Comparison of ENCODE assay signal across 16 cellular contexts in the genomic region with DNA sequence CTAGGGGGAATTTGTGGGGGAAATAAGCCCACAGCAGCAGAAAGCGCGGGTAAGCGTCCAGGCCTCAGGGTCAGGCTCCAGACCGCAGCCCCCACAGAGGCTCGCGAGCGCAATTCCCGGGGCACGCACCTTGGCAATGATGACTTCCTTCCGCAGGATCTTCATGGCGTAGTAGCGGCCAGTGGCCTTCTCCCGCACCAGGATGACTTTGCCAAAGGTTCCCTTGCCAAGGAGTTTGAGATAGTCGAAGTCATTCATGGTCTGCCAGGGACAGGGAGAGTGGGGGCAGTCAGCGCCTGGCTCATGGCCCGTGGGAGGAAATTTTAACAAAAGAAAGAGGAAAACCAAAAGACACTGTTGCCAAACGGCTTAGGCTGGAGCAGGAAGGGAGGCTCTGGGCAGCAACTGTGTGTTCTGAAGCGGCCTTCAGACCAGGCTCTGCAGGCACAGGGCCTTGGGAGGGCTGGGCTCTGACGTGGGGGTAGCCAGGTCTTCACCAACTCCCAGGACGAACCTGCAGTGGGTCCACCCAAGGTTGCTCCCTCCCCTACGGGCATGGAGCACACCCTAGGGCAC. TPM values are rescaled to one million over a fixed set of nuclear protein-coding genes. Genes with fewer than 3 reads are reported as not detected.
A peak's percentile ranks its signal among the peaks of the same experiment; 100 is the strongest.
DNase-seq lines count a peak whose midpoint lies in the region; ATAC-seq and TF ChIP-seq lines count a peak whose summit lies in the region.
"Had no signal": no experiment of that assay in that cellular context is flagged by ENCODE, and none has a peak within 500 bp of the region (broad histone marks: within the 10 kb centered on the region; RNA-seq: fewer than 3 reads in every experiment).

No MANE protein-coding gene starts in this region.

- H3K27ac Mint-ChIP-seq in CD14-positive monocyte, result peak overlapping the region in 2 of 7 donors; percentile 47 to 48
- H3K27ac Mint-ChIP-seq: mesothelial cell of epicardium had no signal

- WGBS in ovary, 3 donors, result 7 to 16% (median 8%) methylated on average over 21 of the region's 21 CpGs

- TF ChIP-seq CTCF in cardiac fibroblast (IDR thresholded peaks at IDR 0.05; ENCODE audit: low read depth, low read length), result no peak
- no peak for TF ChIP-seq CTCF in left ventricle myocardium inferior (IDR thresholded peaks at IDR 0.05; ENCODE audit: borderline replicate concordance)
- TF ChIP-seq CTCF in ovary (IDR thresholded peaks at IDR 0.05), result no peak
- TF ChIP-seq CTCF in CD14-positive monocyte (IDR thresholded peaks at IDR 0.05), result no peak
- no peak for TF ChIP-seq CTCF in Peyer's patch (IDR thresholded peaks at IDR 0.05)

- H3K9me3 ChIP-seq in BLaER1 (no peaks in the 10 kb centered on the region), left ventricle myocardium inferior (replicated peaks) (no peaks in the 10 kb centered on the region), ovary (no peaks in the 10 kb centered on the region), Peyer's patch (no peaks in the 10 kb centered on the region)
- H3K9me3 ChIP-seq: SK-N-SH, vagina had no signal

- peaks cover 88% of the 10 kb centered on the region for H4K20me1 ChIP-seq in BLaER1

- TF ChIP-seq POLR2A in ovary (IDR thresholded peaks at IDR 0.05) (no peak), Peyer's patch (IDR thresholded peaks at IDR 0.05) (no peak)

- intact Hi-C loops in left ventricle myocardium inferior (cut with micrococcal nuclease), result no loop called here
- intact Hi-C loops in ovary (cut with DNase I), result loop anchor here in 1 of 4 donors (2.0 kb wide), 1 partner anchor 31 kb away; no protein-coding TSS in a partner anchor
- intact Hi-C loops in CD14-positive monocyte (cut with micrococcal nuclease), result no loop called here

- H3K36me3 ChIP-seq in BLaER1 (peaks cover 100% of the 10 kb centered on the region), left ventricle myocardium inferior (peaks cover 41% of the 10 kb centered on the region), ovary (no peaks in the 10 kb centered on the region), Peyer's patch (peaks cover 0 to 55% (median 0%) of the 10 kb centered on the region in 3 donors)

- H3K36me3 Mint-ChIP-seq in CD14-positive monocyte, result peaks cover 54 to 83% of the 10 kb centered on the region in 2 donors

- H3K27ac ChIP-seq in BLaER1 (peak overlapping the region; percentile 22; the same call in 1 of the 2 replicates), left ventricle myocardium inferior (replicated peaks) (peak overlapping the region; percentile 77), ovary (peak overlapping the region in 1 of 2 donors; percentile 59), Peyer's patch (peak overlapping the region in 1 of 4 donors; percentile 19)
- H3K27ac ChIP-seq: vagina had no signal

- H3K27me3 ChIP-seq in BLaER1, result no peaks in the 10 kb centered on the region
- H3K27me3 ChIP-seq in left ventricle myocardium inferior (ENCODE audit: low read depth), result no peaks in the 10 kb centered on the region
- no peaks in the 10 kb centered on the region for H3K27me3 ChIP-seq in ovary
- no peaks in the 10 kb centered on the region for H3K27me3 ChIP-seq in Peyer's patch
- H3K27me3 ChIP-seq: vagina had no signal

- H3K4me3 ChIP-seq in BLaER1 (no peak overlapping the region), cardiac fibroblast (replicated peaks in 1 of 2; ENCODE audit: low read depth in 2 of 2, low read length in 2 of 2) (no peak overlapping the region), left ventricle myocardium inferior (no peak overlapping the region), ovary (no peak overlapping the region), Peyer's patch (no peak overlapping the region)
- H3K4me3 ChIP-seq: skin epidermis had no signal

- H3K4me2 ChIP-seq in BLaER1, result no peak overlapping the region
- H3K4me2 ChIP-seq: SK-N-SH had no signal

- no peak overlapping the region for H3K9ac ChIP-seq in BLaER1
- H3K9ac ChIP-seq: SK-N-SH had no signal

- H3K4me1 ChIP-seq in BLaER1, result no peaks in the 10 kb centered on the region; the same call in 1 of the 2 replicates
- H3K4me1 ChIP-seq in left ventricle myocardium inferior, result peaks cover 54% of the 10 kb centered on the region
- H3K4me1 ChIP-seq in ovary (ENCODE audit: insufficient read depth), result peaks cover 10% of the 10 kb centered on the region
- no peaks in the 10 kb centered on the region for H3K4me1 ChIP-seq in Peyer's patch

- H3K4me1 Mint-ChIP-seq in CD14-positive monocyte, result no peaks in the 10 kb centered on the region

- no peak for ATAC-seq in SK-N-SH treated with all-trans-retinoic acid at 6 μM for 48 hours
- ATAC-seq: HCT116 had no signal

- no peaks in the 10 kb centered on the region for H3K27me3 Mint-ChIP-seq in CD14-positive monocyte (ENCODE audit: low read depth in 3 of 3)

- TF ChIP-seq EP300 in ovary (IDR thresholded peaks at IDR 0.05), result no peak

- no peaks in the 10 kb centered on the region for H3K9me3 Mint-ChIP-seq in CD14-positive monocyte
- H3K9me3 Mint-ChIP-seq: mesothelial cell of epicardium had no signal

- H3K4me3 Mint-ChIP-seq in CD14-positive monocyte, result no peak overlapping the region
- H3K4me3 Mint-ChIP-seq: mesothelial cell of epicardium had no signal

- DNase-seq in cardiac fibroblast (ENCODE audit: low read depth in 2 of 2) (peak; percentile 65 to 94), left ventricle myocardium inferior (peak; percentile 74), ovary (peak; percentile 72 to 86 (median 82)), CD14-positive monocyte (ENCODE audit: low spot score) (no peak), Peyer's patch (no peak), NCI-H2081 (lab: John Stamatoyannopoulos, UW) (no peak)
- DNase-seq: activated T-cell treated with anti-CD3 and anti-CD28 coated beads, Interleukin-2, amount 50 U/mL, for 1 hour; NCI-H1694 treated with DMSO at 0.1 percent for 48 hours; SK-N-SH had no signal

TF ChIP-seq in SK-N-SH treated with all-trans-retinoic acid at 6 μM for 48 hours, 23 proteins besides CTCF, POLR2A, EP300 and RAD21:
- TF ChIP-seq PPARA (CRISPR knock-in tag; IDR thresholded peaks at IDR 0.05; ENCODE audit: borderline replicate concordance), result no peak
- TF ChIP-seq, protein P1, sequence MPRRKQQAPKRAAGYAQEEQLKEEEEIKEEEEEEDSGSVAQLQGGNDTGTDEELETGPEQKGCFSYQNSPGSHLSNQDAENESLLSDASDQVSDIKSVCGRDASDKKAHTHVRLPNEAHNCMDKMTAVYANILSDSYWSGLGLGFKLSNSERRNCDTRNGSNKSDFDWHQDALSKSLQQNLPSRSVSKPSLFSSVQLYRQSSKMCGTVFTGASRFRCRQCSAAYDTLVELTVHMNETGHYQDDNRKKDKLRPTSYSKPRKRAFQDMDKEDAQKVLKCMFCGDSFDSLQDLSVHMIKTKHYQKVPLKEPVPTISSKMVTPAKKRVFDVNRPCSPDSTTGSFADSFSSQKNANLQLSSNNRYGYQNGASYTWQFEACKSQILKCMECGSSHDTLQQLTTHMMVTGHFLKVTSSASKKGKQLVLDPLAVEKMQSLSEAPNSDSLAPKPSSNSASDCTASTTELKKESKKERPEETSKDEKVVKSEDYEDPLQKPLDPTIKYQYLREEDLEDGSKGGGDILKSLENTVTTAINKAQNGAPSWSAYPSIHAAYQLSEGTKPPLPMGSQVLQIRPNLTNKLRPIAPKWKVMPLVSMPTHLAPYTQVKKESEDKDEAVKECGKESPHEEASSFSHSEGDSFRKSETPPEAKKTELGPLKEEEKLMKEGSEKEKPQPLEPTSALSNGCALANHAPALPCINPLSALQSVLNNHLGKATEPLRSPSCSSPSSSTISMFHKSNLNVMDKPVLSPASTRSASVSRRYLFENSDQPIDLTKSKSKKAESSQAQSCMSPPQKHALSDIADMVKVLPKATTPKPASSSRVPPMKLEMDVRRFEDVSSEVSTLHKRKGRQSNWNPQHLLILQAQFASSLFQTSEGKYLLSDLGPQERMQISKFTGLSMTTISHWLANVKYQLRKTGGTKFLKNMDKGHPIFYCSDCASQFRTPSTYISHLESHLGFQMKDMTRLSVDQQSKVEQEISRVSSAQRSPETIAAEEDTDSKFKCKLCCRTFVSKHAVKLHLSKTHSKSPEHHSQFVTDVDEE (CRISPR knock-in tag; IDR thresholded peaks at IDR 0.05), result no peak

RNA-seq across cellular contexts. Expression of a gene that starts 15.4 kb away (rescaled TPM):
- 0.30 TPM for total RNA-seq in left ventricle myocardium inferior
- under 1 TPM; 0.35 to 0.83 (median 0.43) TPM for total RNA-seq in ovary
- under 1 TPM; 0.17 to 0.22 TPM for polyA plus RNA-seq in ovary
- polyA plus RNA-seq in CD14-positive monocyte, result not detected
- total RNA-seq in Peyer's patch, result 1 to 10 TPM in 1 of 4 donors, not detected in 3; 1.3 TPM
- total RNA-seq: vagina had no signal

RNA-seq across cellular contexts. Expression of a gene that starts 23.7 kb away (rescaled TPM):
- total RNA-seq in left ventricle myocardium inferior (not detected), ovary (not detected), Peyer's patch (not detected)
- polyA plus RNA-seq in ovary (not detected), CD14-positive monocyte (not detected)
- total RNA-seq: fibroblast of villous mesenchyme, mesothelial cell of epicardium, vagina had no signal

RNA-seq across cellular contexts. Expression of a gene that starts 43.2 kb away (rescaled TPM):
- total RNA-seq in left ventricle myocardium inferior, result 107 TPM
- total RNA-seq in ovary, result 100 to 1,000 TPM in 5 of 7 donors, 10 to 100 TPM in 2; 78.4 to 160 (median 141) TPM
- polyA plus RNA-seq in ovary, result 10 to 100 TPM; 81.2 to 82.0 TPM
- 10 to 100 TPM; 11.4 to 16.3 TPM for polyA plus RNA-seq in CD14-positive monocyte
- total RNA-seq in Peyer's patch, result 100 to 1,000 TPM in 2 of 4 donors, 10 to 100 TPM in 2; 67.1 to 146 (median 100) TPM

RNA-seq across cellular contexts. Expression of a gene that starts 50.7 kb away (rescaled TPM):
- total RNA-seq in left ventricle myocardium inferior (17.1 TPM), ovary (10 to 100 TPM in 6 of 7 donors, 1 to 10 TPM in 1; 8.3 to 26.2 (median 14.6) TPM), Peyer's patch (10 to 100 TPM in 3 of 4 donors, 1 to 10 TPM in 1; 8.1 to 64.4 (median 16.2) TPM)
- polyA plus RNA-seq in ovary (10 to 100 TPM in 1 of 2 donors, 1 to 10 TPM in 1; 1.2 to 11.3 TPM), CD14-positive monocyte (under 1 TPM in 1 of 2 donors, not detected in 1; 0.05 TPM)

Comparison
In these comparisons a context has a peak if more than half of its experiments do, and no peak if none do; other contexts are left out.
1. DNase-seq: peak in cardiac fibroblast (2 of 2), left ventricle myocardium inferior (single experiment) and ovary (5 of 5); none in CD14-positive monocyte (single experiment), Peyer's patch (0 of 3) and NCI-H2081 (0 of 2).